18 cellular contexts compared by ENCODE assay signal in the genomic region with DNA sequence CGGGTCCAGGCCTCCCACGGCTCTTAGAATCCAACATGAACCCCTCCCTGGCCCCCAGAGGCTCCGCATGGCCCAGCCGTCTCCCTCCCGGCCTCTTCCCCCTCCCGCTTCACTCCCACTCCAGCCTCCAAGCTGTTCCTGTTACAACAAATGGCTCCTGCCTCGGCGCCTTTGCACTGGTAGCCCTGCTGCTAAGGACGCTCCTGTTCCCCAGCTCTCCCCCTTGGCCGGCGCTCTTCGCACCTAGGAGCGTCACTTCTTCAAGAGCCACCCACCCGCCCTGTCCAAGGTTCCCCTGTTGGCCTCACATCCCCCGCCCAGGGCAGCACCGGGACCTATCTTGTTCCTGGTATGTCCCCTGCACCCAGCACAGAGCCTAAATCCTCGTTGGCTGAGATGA. TPM values are rescaled to one million over a fixed set of nuclear protein-coding genes. Genes with fewer than 3 reads are reported as not detected.
"Had no signal": no experiment of that assay in that cellular context is flagged by ENCODE, and none has a peak within 500 bp of the region (broad histone marks: within the 10 kb centered on the region; RNA-seq: fewer than 3 reads in every experiment).

No MANE protein-coding gene starts in this region.

- H3K27me3 Mint-ChIP-seq: activated CD4-positive, alpha-beta T cell treated with anti-CD3 and anti-CD28 coated beads, Interleukin-2, amount 10 ng/mL, durations not matched to agents 24 days and 14 days; activated CD8-positive, alpha-beta memory T cell treated with anti-CD3 and anti-CD28 coated beads, Interleukin-2, amount 10 ng/mL, durations not matched to agents 7 days and 5 days; activated CD8-positive, alpha-beta T cell treated with anti-CD3 and anti-CD28 coated beads for 36 hours; activated naive CD4-positive, alpha-beta T cell treated with anti-CD3 and anti-CD28 coated beads, Interleukin-2, amount 50 U/mL, for 24 hours; stimulated activated naive CD8-positive, alpha-beta T cell treated with anti-CD3 and anti-CD28 coated beads, Interleukin-15, Interleukin-2, amounts not matched to agents 100 ng/mL and 50 ng/mL, for 24 hours had no signal

- H3K9me3 ChIP-seq: tibial artery had no signal

- H3K36me3 Mint-ChIP-seq: activated naive CD4-positive, alpha-beta T cell treated with anti-CD3 and anti-CD28 coated beads, Interleukin-2, amount 50 U/mL, for 24 hours had no signal

- H3K27me3 ChIP-seq: tibial artery had no signal

- H3K9me3 Mint-ChIP-seq: activated CD4-positive, alpha-beta T cell treated with anti-CD3 and anti-CD28 coated beads, Interleukin-2, amount 10 ng/mL, durations not matched to agents 24 days and 14 days; activated CD8-positive, alpha-beta T cell treated with anti-CD3 and anti-CD28 coated beads for 36 hours; activated naive CD4-positive, alpha-beta T cell treated with anti-CD3 and anti-CD28 coated beads, Interleukin-2, amount 50 U/mL, for 24 hours; brain; nephron; stimulated activated naive CD8-positive, alpha-beta T cell treated with anti-CD3 and anti-CD28 coated beads, Interleukin-15, Interleukin-2, amounts not matched to agents 100 ng/mL and 50 ng/mL, for 24 hours had no signal

- DNase-seq: activated CD8-positive, alpha-beta memory T cell treated with anti-CD3 and anti-CD28 coated beads, Interleukin-2, amount 10 ng/mL, durations not matched to agents 7 days and 5 days; activated CD8-positive, alpha-beta T cell treated with anti-CD3 and anti-CD28 coated beads for 36 hours; activated gamma-delta T cell treated with Interleukin-2 at 50 U/mL for 16 hours; aorta; effector CD8-positive, alpha-beta T cell; foreskin fibroblast; left ventricle myocardium superior; stimulated activated CD4-positive, alpha-beta T cell treated with anti-CD3 and anti-CD28 coated beads, Interleukin-1b, Interleukin-23, amount 100 ng/mL, for 48 hours; substantia nigra; tibial artery had no signal

- H3K27ac ChIP-seq: tibial artery had no signal

- H3K4me3 Mint-ChIP-seq: activated CD4-positive, alpha-beta T cell treated with anti-CD3 and anti-CD28 coated beads, Interleukin-2, amount 10 ng/mL, durations not matched to agents 24 days and 14 days; activated CD8-positive, alpha-beta memory T cell treated with anti-CD3 and anti-CD28 coated beads, Interleukin-2, amount 10 ng/mL, durations not matched to agents 7 days and 5 days; activated CD8-positive, alpha-beta T cell treated with anti-CD3 and anti-CD28 coated beads for 36 hours; activated naive CD4-positive, alpha-beta T cell treated with anti-CD3 and anti-CD28 coated beads, Interleukin-2, amount 50 U/mL, for 24 hours; brain; stimulated activated naive CD8-positive, alpha-beta T cell treated with anti-CD3 and anti-CD28 coated beads, Interleukin-15, Interleukin-2, amounts not matched to agents 100 ng/mL and 50 ng/mL, for 24 hours had no signal

- H3K4me3 ChIP-seq: tibial artery had no signal

- H3K27ac Mint-ChIP-seq: activated CD4-positive, alpha-beta T cell treated with anti-CD3 and anti-CD28 coated beads, Interleukin-2, amount 10 ng/mL, durations not matched to agents 24 days and 14 days; activated CD8-positive, alpha-beta memory T cell treated with anti-CD3 and anti-CD28 coated beads, Interleukin-2, amount 10 ng/mL, durations not matched to agents 7 days and 5 days; activated CD8-positive, alpha-beta T cell treated with anti-CD3 and anti-CD28 coated beads for 36 hours; activated naive CD4-positive, alpha-beta T cell treated with anti-CD3 and anti-CD28 coated beads, Interleukin-2, amount 50 U/mL, for 24 hours; nephron; stimulated activated naive CD8-positive, alpha-beta T cell treated with anti-CD3 and anti-CD28 coated beads, Interleukin-15, Interleukin-2, amounts not matched to agents 100 ng/mL and 50 ng/mL, for 24 hours had no signal

RNA-seq across cellular contexts. Expression of gene KCNN1, which starts 24.7 kb away (rescaled TPM):
- total RNA-seq: activated CD4-positive, alpha-beta T cell treated with anti-CD3 and anti-CD28 coated beads, Interleukin-2, amount 10 ng/mL, durations not matched to agents 24 days and 14 days; chondrocyte; left ventricle myocardium superior; myocyte; T-helper 2 cell treated with Interferon-gamma antibody and Interleukin-4, amounts not matched to agents 100 ng/mL and 5 ng/mL, for 36 hours had no signal
